1 cellular context compared by ENCODE assay signal in the genomic region with DNA sequence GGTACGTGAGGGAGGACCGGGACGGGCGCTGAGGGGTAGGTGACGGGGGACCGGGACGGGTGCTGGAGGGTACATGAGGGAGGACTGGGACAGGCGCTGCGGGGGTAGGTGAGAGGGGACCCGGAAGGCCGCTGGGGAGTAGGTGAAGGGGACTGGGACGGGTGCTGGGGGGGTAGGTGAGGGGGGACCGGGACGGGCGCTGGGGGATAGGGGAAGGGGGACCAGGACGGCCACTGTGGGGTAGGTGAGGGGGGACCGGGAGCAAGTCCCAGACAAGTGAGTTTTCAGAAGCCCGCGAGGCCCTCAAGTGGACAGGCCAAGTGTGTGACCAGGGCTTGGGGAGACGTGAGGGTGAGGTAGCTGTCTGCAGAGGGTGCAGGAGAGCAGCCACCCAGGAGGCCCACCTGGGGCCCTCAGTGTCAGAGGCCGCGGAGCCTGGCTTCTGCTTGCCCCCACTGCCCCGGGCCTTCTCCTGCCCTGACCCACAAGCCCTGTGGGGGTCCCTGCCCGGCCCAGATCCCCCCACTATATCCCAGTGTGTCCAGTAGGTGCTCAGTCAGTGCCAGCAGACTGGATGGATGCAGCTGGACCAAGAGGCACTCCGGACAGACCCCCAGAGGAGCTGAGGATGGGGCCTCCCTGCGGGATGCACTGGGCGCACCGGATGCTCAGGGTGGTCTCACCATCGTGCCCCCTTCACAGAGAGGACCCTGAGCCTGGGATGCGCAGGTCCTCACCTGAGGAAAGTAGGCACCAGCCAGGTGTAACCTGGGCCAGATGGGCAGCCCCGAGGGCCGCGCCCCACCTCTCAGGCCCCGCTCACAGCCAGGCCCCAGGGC.
TF ChIP-seq lines count a peak whose summit lies in the region.

No MANE protein-coding gene starts in this region.

TF ChIP-seq in H1, 55 proteins besides CTCF, POLR2A, EP300 and RAD21:
- TF ChIP-seq JUN (IDR thresholded peaks at IDR 0.05; ENCODE audit: low read depth, low read length) (no peak), CBX5 (IDR thresholded peaks at IDR 0.05; ENCODE audit: low read depth, low read length) (no peak), GTF2F1 (IDR thresholded peaks at IDR 0.05; ENCODE audit: borderline replicate concordance, low read depth, low read length) (no peak), ASH2L (IDR thresholded peaks at IDR 0.05; ENCODE audit: low read length) (no peak), RBBP5 (IDR thresholded peaks at IDR 0.05; ENCODE audit: borderline replicate concordance, low read depth, low read length) (no peak), POLR2AphosphoS5 (IDR thresholded peaks at IDR 0.05; ENCODE audit: low read depth, low read length) (no peak), BCL11A (IDR thresholded peaks at IDR 0.05; ENCODE audit: low read depth in 2 of 2, low read length in 2 of 2) (no peak), SP2 (IDR thresholded peaks at IDR 0.05; ENCODE audit: low read length) (no peak), RFX5 (IDR thresholded peaks at IDR 0.05; ENCODE audit: borderline replicate concordance, low read depth, low read length) (no peak), JUND (IDR thresholded peaks at IDR 0.05; ENCODE audit: low read length) (no peak), SIX5 (IDR thresholded peaks at IDR 0.05; ENCODE audit: low read depth, low read length) (no peak), SIRT6 (IDR thresholded peaks at IDR 0.05; ENCODE audit: low read length) (no peak), ATF2 (IDR thresholded peaks at IDR 0.05; ENCODE audit: low read length) (no peak), TCF12 (IDR thresholded peaks at IDR 0.05; ENCODE audit: low read depth, low read length) (no peak), SUZ12 (IDR thresholded peaks at IDR 0.05; ENCODE audit: low read length) (no peak), USF2 (IDR thresholded peaks at IDR 0.05; ENCODE audit: low read length) (no peak), CBX8 (IDR thresholded peaks at IDR 0.05; ENCODE audit: borderline replicate concordance, low read depth, low read length) (no peak), NANOG (IDR thresholded peaks at IDR 0.05; ENCODE audit: insufficient read depth, low read depth, low read length, poor library complexity, severe bottlenecking) (no peak), KDM4A (IDR thresholded peaks at IDR 0.05; ENCODE audit: low read depth, low read length, severe bottlenecking) (no peak), SRF (IDR thresholded peaks at IDR 0.05; ENCODE audit: low read depth, low read length) (no peak)
